Comparison of ENCODE assay signal across 9 cellular contexts in genomic region chr5:19928556-19929421, GRCh38. TPM values are rescaled to one million over a fixed set of nuclear protein-coding genes. Genes with fewer than 3 reads are reported as not detected.
A peak's percentile ranks its signal among the peaks of the same experiment; 100 is the strongest.
DNase-seq lines count a peak whose midpoint lies in the region; ATAC-seq and TF ChIP-seq lines count a peak whose summit lies in the region.
"Had no signal": no experiment of that assay in that cellular context is flagged by ENCODE, and none has a peak within 500 bp of the region (broad histone marks: within the 10 kb centered on the region; RNA-seq: fewer than 3 reads in every experiment).

No MANE protein-coding gene starts in this region.

- intact Hi-C loops in tibial artery (cut with DNase I; ENCODE audit: low total_unique reads) = no loop called here

- no peaks in the 10 kb centered on the region for H3K9me3 ChIP-seq in tibial artery

- TF ChIP-seq CTCF in fibroblast of mammary gland (conservative IDR thresholded peaks at IDR 0.05; ENCODE audit: control insufficient read depth, insufficient read depth, low read depth, low read length) (no peak), tibial artery (IDR thresholded peaks at IDR 0.05) (no peak)

- H3K27ac ChIP-seq in tibial artery = no peak overlapping the region

- H3K4me1 ChIP-seq in tibial artery = no peaks in the 10 kb centered on the region

- ATAC-seq in HG03108 (IDR thresholded peaks at IDR 0.05; ENCODE audit: unreplicated experiment) (no peak), GM21360 (IDR thresholded peaks at IDR 0.05; ENCODE audit: unreplicated experiment) (no peak)

- H3K27me3 ChIP-seq in tibial artery = no peaks in the 10 kb centered on the region

- H3K4me3 ChIP-seq in fibroblast of mammary gland (ENCODE audit: control insufficient read depth, low read depth, low read length) (no peak overlapping the region), tibial artery (no peak overlapping the region)

- no peaks in the 10 kb centered on the region for H3K36me3 ChIP-seq in tibial artery

- DNase-seq in AG08395 (ENCODE audit: low spot score) (peak; percentile 1), HCEC 1CT (peak; percentile 96), fibroblast of mammary gland (ENCODE audit: low read depth) (peak; percentile 93), tibial artery (no peak)
- DNase-seq in stimulated activated CD4-positive, alpha-beta T cell treated with anti-CD3 and anti-CD28 coated beads, Interleukin-1b, Interleukin-23, amount 100 ng/mL, for 48 hours = no peak
- DNase-seq: GDM1 had no signal

TF ChIP-seq in PFSK-1, 5 proteins besides CTCF, POLR2A, EP300 and RAD21:
- TF ChIP-seq TAF1 (IDR thresholded peaks at IDR 0.05; ENCODE audit: borderline replicate concordance, insufficient read depth, low read length) = peak; percentile 25; the same call in 1 of the 2 replicates
- no peak for TF ChIP-seq FOXP2 (optimal IDR thresholded peaks at IDR 0.05; ENCODE audit: borderline replicate concordance, extremely low read depth, extremely low read length, insufficient read depth)

RNA-seq across cellular contexts. Expression of gene CDH18, which starts 59.2 kb away (rescaled TPM):
- not detected for polyA plus RNA-seq in PFSK-1 (2012; ENCODE audit: insufficient read length, low read depth)

Comparison
In these comparisons a context has a peak if more than half of its experiments do, and no peak if none do; other contexts are left out.
1. DNase-seq: peak in AG08395 (single experiment), HCEC 1CT (single experiment) and fibroblast of mammary gland (single experiment); none in tibial artery (0 of 2) and stimulated activated CD4-positive, alpha-beta T cell treated with anti-CD3 and anti-CD28 coated beads, Interleukin-1b, Interleukin-23, amount 100 ng/mL, for 48 hours (single experiment).